ENCODE assay signal across 8 cellular contexts in the genomic region with DNA sequence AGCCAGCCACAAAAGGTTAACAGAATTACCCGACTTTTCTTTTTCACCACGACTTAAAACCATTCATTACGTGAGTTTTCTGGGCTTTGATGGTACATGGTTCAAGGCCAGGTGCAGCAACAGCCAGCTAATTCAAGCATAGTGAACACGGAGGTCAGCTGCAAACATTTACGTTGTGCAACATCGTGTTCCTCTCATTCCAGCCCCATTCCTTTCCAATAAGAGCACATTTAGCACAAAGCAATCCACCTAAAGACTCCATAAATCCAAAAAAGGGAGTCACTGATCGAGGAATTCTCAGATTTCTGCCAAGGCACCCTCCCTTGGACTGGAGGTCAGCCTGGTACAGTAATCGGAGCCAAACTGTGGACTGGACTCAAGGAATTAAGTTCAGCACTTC. TPM values are rescaled to one million over a fixed set of nuclear protein-coding genes. Genes with fewer than 3 reads are reported as not detected.
A peak's percentile ranks its signal among the peaks of the same experiment; 100 is the strongest.
DNase-seq lines count a peak whose midpoint lies in the region; ATAC-seq, FAIRE-seq and TF ChIP-seq lines count a peak whose summit lies in the region.

No MANE protein-coding gene starts in this region.

- BruUV-seq in HepG2 (replicated peaks; lab: Mats Ljungman, UMichigan), result no TSS peak

- H3K27ac ChIP-seq in body of pancreas (peak overlapping the region in 3 of 4 donors; percentile 37 to 69 (median 47)), HepG2 (ENCODE audit: extremely low read length, insufficient read depth, low read length) (peak overlapping the region; percentile 93), uterus (peak overlapping the region; percentile 62 to 72)

- H3K36me3 Mint-ChIP-seq in activated naive CD4-positive, alpha-beta T cell treated with anti-CD3 and anti-CD28 coated beads, Interleukin-2, amount 50 U/mL, for 72 hours, result no peaks in the 10 kb centered on the region

- H4K20me1 ChIP-seq in HepG2 (ENCODE audit: insufficient read depth, low read length), result no peaks in the 10 kb centered on the region

- no peaks in the 10 kb centered on the region for H3K36me3 ChIP-seq in body of pancreas (replicated peaks in 1 of 2; ENCODE audit: insufficient read depth in 1 of 2, low read depth in 2 of 2)
- no peaks in the 10 kb centered on the region for H3K36me3 ChIP-seq in HepG2 (replicated peaks in 1 of 2; ENCODE audit: control insufficient read depth in 1 of 2, insufficient read depth in 2 of 2, low read length in 2 of 2)
- H3K36me3 ChIP-seq in uterus, result no peaks in the 10 kb centered on the region

- no peak for TF ChIP-seq POLR2A in body of pancreas (IDR thresholded peaks at IDR 0.05)
- TF ChIP-seq POLR2A in HepG2 (IDR thresholded peaks at IDR 0.05; ENCODE audit: insufficient read depth in 1 of 2, low read depth in 2 of 2, low read length in 2 of 2), result peak; percentile 31 to 42; a peak in 1 of 4 replicates
- no peak for TF ChIP-seq POLR2A in uterus (IDR thresholded peaks at IDR 0.05)

- H3K9ac ChIP-seq in HepG2 (ENCODE audit: insufficient read depth, low read depth, low read length), result peak overlapping the region; percentile 66

- H3K4me3 ChIP-seq in body of pancreas, result no peak overlapping the region
- H3K4me3 ChIP-seq in HepG2 (replicated peaks in 1 of 3; ENCODE audit: insufficient read depth in 1 of 3, low read depth in 2 of 3, low read length in 3 of 3), result peak overlapping the region; percentile 40 to 51 (median 47); a peak in 5 of 6 replicates
- H3K4me3 ChIP-seq in uterus, result peak overlapping the region in 1 of 2 donors; percentile 3

- H3K4me1 ChIP-seq in body of pancreas (peaks cover 14% of the 10 kb centered on the region), HepG2 (ENCODE audit: insufficient read depth, low read length) (peaks cover 72% of the 10 kb centered on the region), uterus (peaks cover 0 to 11% of the 10 kb centered on the region in 2 donors)

- TF ChIP-seq EP300 in HepG2 (IDR thresholded peaks at IDR 0.05; ENCODE audit: low read depth in 2 of 2, low read length in 2 of 2), result peak; percentile 93
- TF ChIP-seq EP300 in HepG2 (CRISPR knock-in tag; IDR thresholded peaks at IDR 0.05; ENCODE audit: borderline replicate concordance), result peak; percentile 93

- TF ChIP-seq CTCF in body of pancreas (IDR thresholded peaks at IDR 0.05) (no peak), HepG2 (CRISPR knock-in tag; IDR thresholded peaks at IDR 0.05) (no peak), uterus (IDR thresholded peaks at IDR 0.05) (no peak), GM20000 (IDR thresholded peaks at IDR 0.05; ENCODE audit: extremely low read depth, missing control alignments) (no peak)

- in situ Hi-C loops in HepG2 (cut with HindIII; ENCODE audit: extremely low pct_ligation_motif_present, low pct_unique_long_range_greater_than_20kb), result no loop called here

- intact Hi-C loops in Right ventricle myocardium inferior (cut with DNase I) (no loop called here), cardiac septum (cut with DNase I) (loop anchor here (5.0 kb wide), 1 partner anchor 190 kb away; no protein-coding TSS in a partner anchor), body of pancreas (cut with DNase I) (no loop called here), HepG2 (cut with micrococcal nuclease; ENCODE audit: unreplicated experiment) (loop anchor here (1.0 to 5.0 kb wide), 4 partner anchors 11 to 230 kb away; partner anchors contain the start of genes NREP and STARD4), uterus (cut with DNase I; ENCODE audit: low total_unique reads) (no loop called here)

- DNase-seq in Right ventricle myocardium inferior (ENCODE audit: missing footprints) (no peak), cardiac septum (ENCODE audit: low spot score) (no peak), body of pancreas (peak; percentile 16 to 58 (median 38)), HepG2 (ENCODE audit: low spot score) (peak; percentile 96), uterus (peak; percentile 40 to 56), GM20000 (ENCODE audit: low spot score) (no peak)
- no peak for DNase-seq in activated naive CD4-positive, alpha-beta T cell treated with anti-CD3 and anti-CD28 coated beads, Interleukin-2, amount 50 U/mL, for 72 hours (ENCODE audit: low spot score in 2 of 2)

- H3K4me2 ChIP-seq in HepG2 (ENCODE audit: low read depth, low read length), result peak overlapping the region; percentile 92

- H3K9me3 Mint-ChIP-seq in activated naive CD4-positive, alpha-beta T cell treated with anti-CD3 and anti-CD28 coated beads, Interleukin-2, amount 50 U/mL, for 72 hours, result no peaks in the 10 kb centered on the region

- H3K27ac Mint-ChIP-seq in activated naive CD4-positive, alpha-beta T cell treated with anti-CD3 and anti-CD28 coated beads, Interleukin-2, amount 50 U/mL, for 72 hours, result no peak overlapping the region

- peaks cover 10% of the 10 kb centered on the region for H3K79me2 ChIP-seq in HepG2 (ENCODE audit: insufficient read depth, low read length)

- POLR2A ChIA-PET in HepG2 (lab: Yijun Ruan, JAX), result interaction anchor here (0.9 to 5.5 kb wide), 4 partner anchors 9 to 26 kb away, joined by 3 to 85 read pairs (median 6); partner anchors contain the start of gene NREP

- no peak overlapping the region for H2AFZ ChIP-seq in HepG2 (ENCODE audit: low read length)

- CTCF ChIA-PET in HepG2 (lab: Yijun Ruan, JAX; ENCODE audit: low intra/inter-chr PET ratio, low total read pairs), result no interaction called here

- FAIRE-seq in HepG2 (lab: Jason Lieb, UNC), result peak; percentile 89

- ATAC-seq in Right ventricle myocardium inferior (peak; percentile 34), body of pancreas (peak; percentile 76), HepG2 (peak; percentile 95), GM18511 (IDR thresholded peaks at IDR 0.05; ENCODE audit: unreplicated experiment) (no peak)
- no peak for ATAC-seq in activated naive CD4-positive, alpha-beta T cell treated with anti-CD3 and anti-CD28 coated beads, Interleukin-2, amount 50 U/mL, for 72 hours

- WGBS in body of pancreas, 2 donors, result 5 to 14% methylated on average over 8 of the region's 8 CpGs
- WGBS in HepG2 (ENCODE audit: low lambda C conversion rate), result 2% methylated on average over 8 of the region's 8 CpGs

- TF ChIP-seq RAD21 in HepG2 (CRISPR knock-in tag; IDR thresholded peaks at IDR 0.05), result peak; percentile 44; the same call in 1 of the 2 replicates

- H3K27me3 ChIP-seq in body of pancreas, result no peaks in the 10 kb centered on the region
- no peaks in the 10 kb centered on the region for H3K27me3 ChIP-seq in HepG2 (ENCODE audit: control insufficient read depth in 1 of 2, insufficient read depth in 2 of 2, low read length in 2 of 2)
- no peaks in the 10 kb centered on the region for H3K27me3 ChIP-seq in uterus

- no peaks in the 10 kb centered on the region for H3K9me3 ChIP-seq in body of pancreas
- no peaks in the 10 kb centered on the region for H3K9me3 ChIP-seq in HepG2 (ENCODE audit: low read length)
- no peaks in the 10 kb centered on the region for H3K9me3 ChIP-seq in uterus

TF ChIP-seq in HepG2, 621 proteins besides CTCF, POLR2A, EP300 and RAD21 (continues in another document):
- no peak for TF ChIP-seq EEA1 (CRISPR knock-in tag; IDR thresholded peaks at IDR 0.05; ENCODE audit: borderline replicate concordance)
- TF ChIP-seq, protein P1, sequence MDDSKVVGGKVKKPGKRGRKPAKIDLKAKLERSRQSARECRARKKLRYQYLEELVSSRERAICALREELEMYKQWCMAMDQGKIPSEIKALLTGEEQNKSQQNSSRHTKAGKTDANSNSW (CRISPR knock-in tag; IDR thresholded peaks at IDR 0.05; ENCODE audit: borderline replicate concordance), result no peak
- TF ChIP-seq ZNF382 (CRISPR knock-in tag; IDR thresholded peaks at IDR 0.05; ENCODE audit: borderline replicate concordance), result no peak
- no peak for TF ChIP-seq ATRX (CRISPR knock-in tag; IDR thresholded peaks at IDR 0.05; ENCODE audit: borderline replicate concordance)
- TF ChIP-seq MAFF (IDR thresholded peaks at IDR 0.05; ENCODE audit: low read depth, low read length), result no peak

RNA-seq across cellular contexts. Expression of gene NREP, which starts 14.4 kb away (rescaled TPM):
- total RNA-seq in Right ventricle myocardium inferior (26.2 TPM), cardiac septum (24.1 TPM), body of pancreas (1 to 10 TPM; 4.4 to 5.3 TPM), HepG2 (2016; rRNA removed; fragmentation: Illumina TruSeq; extraction: Trizol) (40.5 and 48.5 TPM in 2 replicates), uterus (100 to 1,000 TPM in 1 of 4 donors, 10 to 100 TPM in 3; 21.4 to 779 (median 52.6) TPM)
- total RNA-seq in HepG2 (2016; cell fraction: cytosol; rRNA removed; fragmentation: Illumina TruSeq; extraction: Trizol; ENCODE audit: low read depth), result 18.2 and 18.5 TPM in 2 replicates
- 44.8 and 48.2 TPM in 2 replicates for total RNA-seq in HepG2 (2016; cell fraction: insoluble cytoplasmic fraction; rRNA removed; fragmentation: Illumina TruSeq; extraction: Trizol)
- total RNA-seq in HepG2 (2016; cell fraction: membrane; rRNA removed; fragmentation: Illumina TruSeq; extraction: Trizol), result 49.5 and 57.7 TPM in 2 replicates
- total RNA-seq in HepG2 (2016; cell fraction: nucleus; rRNA removed; fragmentation: Illumina TruSeq; extraction: Trizol), result 58.0 and 67.1 TPM in 2 replicates
- 82.8 and 102 TPM in 2 replicates for polyA plus RNA-seq in HepG2 (2011; rRNA removed)
- polyA plus RNA-seq in HepG2 (2011; cell fraction: cytosol; rRNA removed), result 49.1 and 88.7 TPM in 2 replicates
- polyA plus RNA-seq in HepG2 (2011; cell fraction: nucleus; rRNA removed), result 69.7 and 94.1 TPM in 2 replicates
- 38.1 and 86.3 TPM in 2 replicates for polyA plus RNA-seq in HepG2 (2012)
- 33.5 and 45.5 TPM in 2 replicates for polyA plus RNA-seq in HepG2 (2016; cell fraction: cytosol; fragmentation: Illumina TruSeq; extraction: Trizol; ENCODE audit: low read depth)
- polyA plus RNA-seq in HepG2 (2016; cell fraction: insoluble cytoplasmic fraction; fragmentation: Illumina TruSeq; extraction: Trizol; ENCODE audit: low read depth), result 76.1 and 85.1 TPM in 2 replicates
- polyA plus RNA-seq in HepG2 (2016; cell fraction: membrane; fragmentation: Illumina TruSeq; extraction: Trizol; ENCODE audit: low read depth), result 81.9 and 92.8 TPM in 2 replicates
- 58.3 and 64.9 TPM in 2 replicates for polyA plus RNA-seq in HepG2 (2016; cell fraction: nucleus; fragmentation: Illumina TruSeq; extraction: Trizol; ENCODE audit: insufficient read depth, low read depth)
- 2.7 and 49.0 TPM in 2 replicates for polyA minus RNA-seq in HepG2 (2011; rRNA and poly(A)+ RNA removed; ENCODE audit: low replicate concordance)
- 29.4 and 31.1 TPM in 2 replicates for polyA minus RNA-seq in HepG2 (2011; cell fraction: cytosol; rRNA and poly(A)+ RNA removed)
- 280 and 293 TPM in 2 replicates for polyA minus RNA-seq in HepG2 (2011; cell fraction: nucleus; rRNA and poly(A)+ RNA removed)
- total RNA-seq in activated naive CD4-positive, alpha-beta T cell treated with anti-CD3 and anti-CD28 coated beads, Interleukin-2, amount 50 U/mL, for 72 hours, result 10 to 100 TPM in 1 of 2 donors, 1 to 10 TPM in 1; 7.7 to 28.7 TPM

Comparison
In these comparisons a context has a peak if more than half of its experiments do, and no peak if none do; other contexts are left out.
1. intact Hi-C loops: an anchor here in cardiac septum (5.0 kb wide) and HepG2 (1.0 to 5.0 kb wide); none called in Right ventricle myocardium inferior, body of pancreas and uterus.
2. ATAC-seq: peak in Right ventricle myocardium inferior (single experiment), body of pancreas (single experiment) and HepG2 (single experiment); none in activated naive CD4-positive, alpha-beta T cell treated with anti-CD3 and anti-CD28 coated beads, Interleukin-2, amount 50 U/mL, for 72 hours (0 of 2) and GM18511 (single experiment).
3. DNase-seq: peak in body of pancreas (4 of 4), HepG2 (single experiment) and uterus (2 of 2); none in Right ventricle myocardium inferior (single experiment), cardiac septum (single experiment), GM20000 (single experiment) and activated naive CD4-positive, alpha-beta T cell treated with anti-CD3 and anti-CD28 coated beads, Interleukin-2, amount 50 U/mL, for 72 hours (0 of 2).
4. H3K4me3 ChIP-seq: peak in HepG2 (3 of 3); none in body of pancreas (0 of 2).
5. POLR2A ChIP-seq: peak in HepG2 (2 of 2); none in body of pancreas (0 of 3) and uterus (0 of 2).
6. Peak in every context shown above with its lines, with median percentiles within 50 percentile points of each other: H3K27ac ChIP-seq.